ENCODE assay signal across 18 cellular contexts in genomic region chr11:23370580-23371275, GRCh38.
DNase-seq lines count a peak whose midpoint lies in the region; ATAC-seq and TF ChIP-seq lines count a peak whose summit lies in the region.
"Had no signal": no experiment of that assay in that cellular context is flagged by ENCODE, and none has a peak within 500 bp of the region (broad histone marks: within the 10 kb centered on the region; RNA-seq: fewer than 3 reads in every experiment).

No MANE protein-coding gene starts in this region.

- H3K9ac ChIP-seq in GM23248 (no peak overlapping the region), neural progenitor cell (no peak overlapping the region)
- H3K9ac ChIP-seq: SK-N-SH had no signal

- H3K9me3 ChIP-seq in GM23248 (ENCODE audit: low read depth) (no peaks in the 10 kb centered on the region), neural progenitor cell (ENCODE audit: low read depth) (no peaks in the 10 kb centered on the region)
- H3K9me3 ChIP-seq: Caco-2, SK-N-SH had no signal

- H3K4me3 Mint-ChIP-seq in neural progenitor cell, result no peak overlapping the region
- H3K4me3 Mint-ChIP-seq: CD4-positive, alpha-beta T cell; H9 had no signal

- H3K27ac ChIP-seq in GM23248, result no peak overlapping the region
- H3K27ac ChIP-seq in neural progenitor cell, result no peak overlapping the region
- H3K27ac ChIP-seq: A549 had no signal

- in situ Hi-C loops in GM23248 (cut with MboI), result no loop called here

- H3F3A ChIP-seq in GM23248 (ENCODE audit: insufficient read depth) (no peaks in the 10 kb centered on the region), neural progenitor cell (ENCODE audit: low read depth) (no peaks in the 10 kb centered on the region)

- no peak for TF ChIP-seq CTCF in fibroblast of mammary gland (conservative IDR thresholded peaks at IDR 0.05; ENCODE audit: control insufficient read depth, insufficient read depth, low read depth, low read length)
- no peak for TF ChIP-seq CTCF in neural progenitor cell (IDR thresholded peaks at IDR 0.05)

- peaks cover 2% of the 10 kb centered on the region for H3K27me3 Mint-ChIP-seq in neural progenitor cell (ENCODE audit: insufficient read depth, low read depth)
- H3K27me3 Mint-ChIP-seq: CD4-positive, alpha-beta T cell had no signal

- H3K36me3 ChIP-seq in GM23248 (ENCODE audit: low read depth), result no peaks in the 10 kb centered on the region
- H3K36me3 ChIP-seq in neural progenitor cell, result no peaks in the 10 kb centered on the region

- no peaks in the 10 kb centered on the region for H3K4me1 ChIP-seq in GM23248 (ENCODE audit: insufficient read depth)
- no peaks in the 10 kb centered on the region for H3K4me1 ChIP-seq in neural progenitor cell
- H3K4me1 ChIP-seq: A549, Caco-2 had no signal

- H3K4me2 ChIP-seq in GM23248 (ENCODE audit: unreplicated experiment) (no peak overlapping the region), neural progenitor cell (no peak overlapping the region)
- H3K4me2 ChIP-seq: A549, SK-N-SH had no signal

- DNase-seq in GM23248, result peak; percentile 12
- DNase-seq in M059J (ENCODE audit: low read depth), result peak; percentile 12
- peak; percentile 12 for DNase-seq in fibroblast of mammary gland (ENCODE audit: low read depth)
- peak; percentile 28 for DNase-seq in neural progenitor cell (ENCODE audit: low spot score)
- no peak for DNase-seq in stimulated activated CD4-positive, alpha-beta T cell treated with anti-CD3 and anti-CD28 coated beads, Interleukin-4, amount 100 ng/mL, for 24 hours
- DNase-seq in superior temporal gyrus (ENCODE audit: extremely low spot score), result no peak
- DNase-seq: Caco-2; CD4-positive, alpha-beta T cell; H9; NCI-H1105 treated with DMSO at 0.1 percent for 48 hours; NCI-H1694 treated with DMSO at 0.1 percent for 48 hours; NCI-H510A; NCI-H748 treated with DMSO at 0.1 percent for 48 hours; RPMI8226; SHP77 treated with DMSO at 0.1 percent for 48 hours; SK-N-SH had no signal

- H3K27me3 ChIP-seq in GM23248 (replicated peaks; ENCODE audit: insufficient read depth) (peaks cover 4% of the 10 kb centered on the region; the same call in 1 of the 2 replicates), neural progenitor cell (no peaks in the 10 kb centered on the region)

- H4K20me1 ChIP-seq in GM23248 (ENCODE audit: insufficient read depth), result no peaks in the 10 kb centered on the region
- H4K20me1 ChIP-seq in neural progenitor cell (ENCODE audit: low read depth), result no peaks in the 10 kb centered on the region

- no peaks in the 10 kb centered on the region for H3K9me3 Mint-ChIP-seq in neural progenitor cell

- H2AFZ ChIP-seq in GM23248 (no peak overlapping the region), neural progenitor cell (replicated peaks) (no peak overlapping the region)

- H3K36me3 Mint-ChIP-seq in neural progenitor cell, result no peaks in the 10 kb centered on the region

- H3K4me3 ChIP-seq in GM23248, result no peak overlapping the region
- no peak overlapping the region for H3K4me3 ChIP-seq in fibroblast of mammary gland (ENCODE audit: control insufficient read depth, low read depth, low read length)
- H3K4me3 ChIP-seq in neural progenitor cell, result no peak overlapping the region
- H3K4me3 ChIP-seq: A549 had no signal

- H3K79me2 ChIP-seq in GM23248 (ENCODE audit: insufficient read depth) (no peaks in the 10 kb centered on the region), neural progenitor cell (ENCODE audit: low read depth) (no peaks in the 10 kb centered on the region)

- 23 to 43% methylated on average over 3 of the region's 3 CpGs for WGBS in GM23248 (ENCODE audit: low coverage in 1 of 2, low lambda C conversion rate in 2 of 2, missing lambda C conversion rate in 2 of 2), 2 experiments

- H3K4me1 Mint-ChIP-seq in neural progenitor cell, result no peaks in the 10 kb centered on the region

- no peak for ATAC-seq in GM19455 (IDR thresholded peaks at IDR 0.05; ENCODE audit: unreplicated experiment)
- ATAC-seq: A549 had no signal

- no peak overlapping the region for H3K27ac Mint-ChIP-seq in neural progenitor cell
- H3K27ac Mint-ChIP-seq: CD4-positive, alpha-beta T cell had no signal

- no peaks in the 10 kb centered on the region for H3K9me2 ChIP-seq in GM23248 (ENCODE audit: insufficient read depth)
- H3K9me2 ChIP-seq: SK-N-SH had no signal

Comparison
In these comparisons a context has a peak if more than half of its experiments do, and no peak if none do; other contexts are left out.
1. DNase-seq: peak in GM23248 (single experiment), M059J (single experiment), fibroblast of mammary gland (single experiment) and neural progenitor cell (single experiment); none in stimulated activated CD4-positive, alpha-beta T cell treated with anti-CD3 and anti-CD28 coated beads, Interleukin-4, amount 100 ng/mL, for 24 hours (single experiment) and superior temporal gyrus (single experiment).